Comparison of ENCODE assay signal across 1 cellular context in the genomic region with DNA sequence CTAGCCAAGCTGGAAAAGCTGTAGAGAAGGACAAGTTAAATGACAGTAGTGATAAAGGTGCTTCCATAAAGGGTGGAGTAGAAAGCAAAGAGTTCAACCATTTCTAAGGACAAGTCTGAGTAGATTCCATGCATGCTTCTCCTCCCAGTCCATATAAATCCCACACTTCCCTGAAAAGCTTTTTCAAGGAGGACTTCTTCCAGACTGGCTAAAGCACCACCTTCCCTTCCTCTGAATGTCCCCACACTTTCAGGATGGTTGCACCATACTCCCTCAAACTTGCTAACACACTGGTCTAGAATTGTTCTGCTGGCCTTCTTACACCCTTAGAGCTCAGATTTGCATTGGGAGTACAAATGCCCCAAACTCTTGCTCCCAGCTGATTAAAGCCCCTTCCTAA.
TF ChIP-seq lines count a peak whose summit lies in the region.

No MANE protein-coding gene starts in this region.

TF ChIP-seq in SK-N-SH treated with all-trans-retinoic acid at 6 μM for 48 hours, 23 proteins besides CTCF, POLR2A, EP300 and RAD21 (continued from another document):
- TF ChIP-seq SNAI2 (CRISPR knock-in tag; IDR thresholded peaks at IDR 0.05) (no peak), ISL1 (CRISPR knock-in tag; IDR thresholded peaks at IDR 0.05) (no peak), RARB (CRISPR knock-in tag; IDR thresholded peaks at IDR 0.05) (no peak), ZNF565 (CRISPR knock-in tag; conservative IDR thresholded peaks at IDR 0.05; ENCODE audit: low read depth) (no peak), ZC3H10 (CRISPR knock-in tag; IDR thresholded peaks at IDR 0.05) (no peak), ESRRG (CRISPR knock-in tag; IDR thresholded peaks at IDR 0.05) (no peak)
